Comparison of ENCODE assay signal across 11 cellular contexts in the genomic region with DNA sequence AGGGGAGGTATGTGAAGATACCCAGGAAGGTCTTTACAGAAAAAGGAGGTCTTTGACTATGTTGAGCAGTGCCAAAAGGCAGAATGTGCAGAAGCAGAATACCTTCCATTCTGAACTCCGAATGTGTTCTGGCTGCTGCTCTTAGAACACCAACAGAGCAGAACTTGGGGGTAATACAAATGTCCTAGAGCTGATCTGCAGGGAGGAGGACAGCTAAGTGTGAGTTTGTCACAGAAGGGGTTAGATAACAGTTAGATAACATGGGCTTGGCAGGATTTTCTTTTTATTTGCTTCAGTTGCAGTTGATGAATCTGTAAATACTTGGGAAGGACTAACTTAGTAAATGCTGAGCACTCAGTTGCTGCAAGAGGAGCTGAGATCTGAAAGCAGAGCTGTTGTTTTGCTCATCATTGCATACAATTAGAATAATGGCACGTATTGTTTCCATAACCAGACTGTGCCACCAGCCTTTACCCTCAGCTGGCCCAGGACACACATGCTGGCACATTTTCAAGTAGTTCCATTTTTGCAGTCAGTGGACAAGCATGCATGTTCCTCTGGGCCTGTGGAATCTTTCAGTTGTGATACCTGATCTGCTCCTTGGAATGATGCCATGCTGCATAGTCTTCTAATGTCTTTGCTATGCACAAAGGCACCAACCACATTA. TPM values are rescaled to one million over a fixed set of nuclear protein-coding genes. Genes with fewer than 3 reads are reported as not detected.
DNase-seq lines count a peak whose midpoint lies in the region; ATAC-seq, FAIRE-seq and TF ChIP-seq lines count a peak whose summit lies in the region.
"Had no signal": no experiment of that assay in that cellular context is flagged by ENCODE, and none has a peak within 500 bp of the region (broad histone marks: within the 10 kb centered on the region; RNA-seq: fewer than 3 reads in every experiment).

No MANE protein-coding gene starts in this region.

- H4K20me1 ChIP-seq in MM.1S (ENCODE audit: insufficient read depth, low read length), result no peaks in the 10 kb centered on the region

- POLR2A ChIA-PET in AG04449 (lab: Yijun Ruan, JAX), result interaction anchor here (1.5 kb wide), 1 partner anchor 424 kb away, joined by 6 read pairs; the partner anchor contains the start of gene CYCS

- peak; percentile 30 for ATAC-seq in left lobe of liver

- H3K9me3 ChIP-seq in MM.1S (replicated peaks; ENCODE audit: insufficient read depth, low read length), result no peaks in the 10 kb centered on the region
- H3K9me3 ChIP-seq: heart right ventricle, thoracic aorta had no signal

- no peak overlapping the region for H3K4me2 ChIP-seq in MM.1S (ENCODE audit: low read depth, low read length)

- CTCF ChIA-PET in AG04449 (lab: Yijun Ruan, JAX), result interaction anchor here (1.2 to 4.8 kb wide), 6 partner anchors 14 to 397 kb away, joined by 3 to 27 read pairs (median 12); no protein-coding TSS in a partner anchor

- no peak for TF ChIP-seq CTCF in AG04449 (IDR thresholded peaks at IDR 0.05; ENCODE audit: insufficient read depth, low read length, missing control alignments)
- TF ChIP-seq CTCF in astrocyte of the spinal cord (IDR thresholded peaks at IDR 0.05; ENCODE audit: low read depth, low read length), result no peak
- no peak for TF ChIP-seq CTCF in MM.1S (IDR thresholded peaks at IDR 0.05; ENCODE audit: low read length)

- no peaks in the 10 kb centered on the region for H3K36me3 ChIP-seq in MM.1S (replicated peaks; ENCODE audit: insufficient read depth, low read length)
- H3K36me3 ChIP-seq: thoracic aorta had no signal

- no peaks in the 10 kb centered on the region for H3K9me2 ChIP-seq in MM.1S (replicated peaks; ENCODE audit: insufficient read depth, low read length)

- in situ Hi-C loops in astrocyte of the spinal cord (cut with HindIII; ENCODE audit: low sequenced_read_pairs), result no loop called here

- FAIRE-seq in GM12891 (lab: Jason Lieb, UNC), result no peak

- H2AFZ ChIP-seq in MM.1S (ENCODE audit: low read length), result no peak overlapping the region

- H3K27ac ChIP-seq in MM.1S (ENCODE audit: low read length), result no peak overlapping the region
- H3K27ac ChIP-seq: heart right ventricle, thoracic aorta had no signal

- H3K9ac ChIP-seq in MM.1S (ENCODE audit: low read length), result no peak overlapping the region

- H3K4me1 ChIP-seq in MM.1S (ENCODE audit: low read length), result no peaks in the 10 kb centered on the region

- H3K4me3 ChIP-seq in AG04449 (ENCODE audit: low read depth, low read length) (no peak overlapping the region), astrocyte of the spinal cord (ENCODE audit: low read depth, low read length) (no peak overlapping the region), MM.1S (ENCODE audit: low read length) (no peak overlapping the region)
- H3K4me3 ChIP-seq: heart right ventricle, thoracic aorta had no signal

- H3K79me2 ChIP-seq in MM.1S (ENCODE audit: low read length), result no peaks in the 10 kb centered on the region

- no peaks in the 10 kb centered on the region for H3F3A ChIP-seq in MM.1S (ENCODE audit: insufficient read depth, low read length)

- no peak; the same call in 1 of the 2 replicates for TF ChIP-seq POLR2A in GM12891 (IDR thresholded peaks at IDR 0.05; ENCODE audit: low read depth, low read length)

- DNase-seq in AG04449 (ENCODE audit: low read depth, low spot score), result peak; percentile 86
- DNase-seq in HS-5 (ENCODE audit: low read depth), result peak; percentile 92
- DNase-seq in astrocyte of the spinal cord (ENCODE audit: low read depth, low spot score), result peak; percentile 92
- DNase-seq in left lobe of liver (ENCODE audit: low spot score), result no peak
- DNase-seq in NOMO-1 treated with dmso at 0.1 percent for 144 hours (lab: John Stamatoyannopoulos, UW; ENCODE audit: unreplicated experiment), result no peak
- DNase-seq in MM.1S, result no peak
- DNase-seq in stimulated activated CD4-positive, alpha-beta T cell treated with anti-CD3 and anti-CD28 coated beads, Interleukin-4, amount 100 ng/mL, for 4 hours, result no peak
- DNase-seq in GM12891 (ENCODE audit: insufficient read length, low spot score), result no peak
- DNase-seq: activated naive CD4-positive, alpha-beta T cell treated with anti-CD3 and anti-CD28 coated beads, Interleukin-2, amount 10 ng/mL, durations not matched to agents 7 days and 5 days; heart right ventricle had no signal

- H3K27me3 ChIP-seq in MM.1S (replicated peaks; ENCODE audit: insufficient read depth, low read length), result no peaks in the 10 kb centered on the region
- H3K27me3 ChIP-seq: heart right ventricle had no signal

TF ChIP-seq in GM12891, 5 proteins besides CTCF, POLR2A, EP300 and RAD21:
- TF ChIP-seq POLR2AphosphoS5 (IDR thresholded peaks at IDR 0.05; ENCODE audit: low read depth, low read length) (no peak), POU2F2 (IDR thresholded peaks at IDR 0.05; ENCODE audit: low read depth, low read length) (no peak), TAF1 (IDR thresholded peaks at IDR 0.05; ENCODE audit: low read depth, low read length) (no peak), SPI1 (IDR thresholded peaks at IDR 0.05; ENCODE audit: low read depth, low read length) (no peak), PAX5 (IDR thresholded peaks at IDR 0.05; ENCODE audit: insufficient read depth, low read length, severe bottlenecking) (no peak)

RNA-seq across cellular contexts. Expression of gene GSDME, which starts 55.9 kb away (rescaled TPM):
- 4.8 TPM for total RNA-seq in left lobe of liver
- polyA plus RNA-seq in GM12891 (2012; ENCODE audit: low read depth, missing spikeins), result 122 TPM

Comparison
In these comparisons a context has a peak if more than half of its experiments do, and no peak if none do; other contexts are left out.
1. DNase-seq: peak in AG04449 (single experiment), HS-5 (single experiment) and astrocyte of the spinal cord (single experiment); none in left lobe of liver (single experiment), NOMO-1 treated with dmso at 0.1 percent for 144 hours (single experiment), MM.1S (single experiment), stimulated activated CD4-positive, alpha-beta T cell treated with anti-CD3 and anti-CD28 coated beads, Interleukin-4, amount 100 ng/mL, for 4 hours (0 of 2) and GM12891 (single experiment).